In genomic region chr13:50990540-50991506, GRCh38 we compare ENCODE assay signal across 1 cellular context.
TF ChIP-seq lines count a peak whose summit lies in the region.

No MANE protein-coding gene starts in this region.

TF ChIP-seq in H1, 55 proteins besides CTCF, POLR2A, EP300 and RAD21 (continued from another document):
- TF ChIP-seq CEBPB (IDR thresholded peaks at IDR 0.05; ENCODE audit: low read depth, low read length) (no peak), USF2 (IDR thresholded peaks at IDR 0.05; ENCODE audit: low read length) (peak; percentile 20; the same call in 1 of the 2 replicates)
